17 cellular contexts compared by ENCODE assay signal in genomic region chr3:71328917-71329316, GRCh38.
DNase-seq lines count a peak whose midpoint lies in the region; ATAC-seq, FAIRE-seq and TF ChIP-seq lines count a peak whose summit lies in the region.
"Had no signal": no experiment of that assay in that cellular context is flagged by ENCODE, and none has a peak within 500 bp of the region (broad histone marks: within the 10 kb centered on the region; RNA-seq: fewer than 3 reads in every experiment).

No MANE protein-coding gene starts in this region.

- H3K4me1 Mint-ChIP-seq in WTC11, result no peaks in the 10 kb centered on the region
- H3K4me1 Mint-ChIP-seq in nephron progenitor cell, result peaks cover 11% of the 10 kb centered on the region
- peaks cover 27% of the 10 kb centered on the region for H3K4me1 Mint-ChIP-seq in activated T-cell treated with anti-CD3 and anti-CD28 coated beads, Interleukin-2, amount 50 U/mL, for 4 hours (ENCODE audit: low read depth)

- H3K36me3 ChIP-seq in HepG2 (replicated peaks in 1 of 2; ENCODE audit: control insufficient read depth in 1 of 2, insufficient read depth in 2 of 2, low read length in 2 of 2), result no peaks in the 10 kb centered on the region; a peak in 2 of 5 replicates

- intact Hi-C loops in HepG2 (cut with micrococcal nuclease; ENCODE audit: unreplicated experiment), result no loop called here

- no peak for FAIRE-seq in HepG2 (lab: Jason Lieb, UNC)
- FAIRE-seq: HTR-8/SVneo had no signal

- H2AFZ ChIP-seq in HepG2 (ENCODE audit: low read length), result no peak overlapping the region
- H2AFZ ChIP-seq: GM23248 had no signal

- H3K4me3 Mint-ChIP-seq in WTC11, result no peak overlapping the region
- H3K4me3 Mint-ChIP-seq in nephron progenitor cell, result no peak overlapping the region
- H3K4me3 Mint-ChIP-seq in activated T-cell treated with anti-CD3 and anti-CD28 coated beads, Interleukin-2, amount 50 U/mL, for 4 hours, result no peak overlapping the region
- H3K4me3 Mint-ChIP-seq: B cell; CD8-positive, alpha-beta T cell; HFFc6; IgD-negative memory B cell had no signal

- H3K27ac ChIP-seq in HepG2 (ENCODE audit: extremely low read length, insufficient read depth, low read length), result no peak overlapping the region
- H3K27ac ChIP-seq: BLaER1 treated with 17β-estradiol and CSF1 and Interleukin-3, amounts not matched to agents 10 nM and 100 nM; GM23248 had no signal

- CTCF ChIA-PET in WTC11 (lab: Charles Lee), result no interaction called here
- CTCF ChIA-PET in HepG2 (lab: Yijun Ruan, JAX; ENCODE audit: low intra/inter-chr PET ratio, low total read pairs), result no interaction called here

- no peak for TF ChIP-seq POLR2A in HepG2 (IDR thresholded peaks at IDR 0.05; ENCODE audit: insufficient read depth in 1 of 2, low read depth in 2 of 2, low read length in 2 of 2)

- H3K79me2 ChIP-seq in HepG2 (ENCODE audit: insufficient read depth, low read length), result peaks cover 2% of the 10 kb centered on the region

- DNase-seq in WTC11 (ENCODE audit: low spot score) (no peak), HepG2 (ENCODE audit: low spot score) (no peak), nephron progenitor cell (no peak), NCI-H146 treated with DMSO at 0.1 percent for 48 hours (lab: John Stamatoyannopoulos, UW; ENCODE audit: unreplicated experiment) (no peak)
- no peak for DNase-seq in activated T-cell treated with anti-CD3 and anti-CD28 coated beads, Interleukin-2, amount 50 U/mL, for 4 hours
- DNase-seq: Calu3; CD8-positive, alpha-beta T cell; DMS79 treated with DMSO at 0.1 percent for 48 hours; GF-D8; GM23248; HFFc6 had no signal

- TF ChIP-seq EP300 in HepG2 (IDR thresholded peaks at IDR 0.05; ENCODE audit: low read depth in 2 of 2, low read length in 2 of 2), result no peak
- TF ChIP-seq EP300 in HepG2 (CRISPR knock-in tag; IDR thresholded peaks at IDR 0.05; ENCODE audit: borderline replicate concordance), result no peak

- peaks cover 17% of the 10 kb centered on the region for H3K4me1 ChIP-seq in HepG2 (ENCODE audit: insufficient read depth, low read length)
- H3K4me1 ChIP-seq: BLaER1 treated with 17β-estradiol and CSF1 and Interleukin-3, amounts not matched to agents 10 nM and 100 nM had no signal

- TF ChIP-seq CTCF in WTC11 (IDR thresholded peaks at IDR 0.05), result no peak
- TF ChIP-seq CTCF in HepG2 (CRISPR knock-in tag; IDR thresholded peaks at IDR 0.05), result no peak
- TF ChIP-seq CTCF in nephron progenitor cell (IDR thresholded peaks at IDR 0.05), result no peak

- no peak overlapping the region for H3K4me3 ChIP-seq in HepG2 (replicated peaks in 1 of 3; ENCODE audit: insufficient read depth in 1 of 3, low read depth in 2 of 3, low read length in 3 of 3)
- H3K4me3 ChIP-seq: BLaER1 treated with 17β-estradiol and CSF1 and Interleukin-3, amounts not matched to agents 10 nM and 100 nM; GM23248 had no signal

- in situ Hi-C loops in HepG2 (cut with HindIII; ENCODE audit: extremely low pct_ligation_motif_present, low pct_unique_long_range_greater_than_20kb), result no loop called here

- H3K9me3 ChIP-seq in HepG2 (ENCODE audit: low read length), result no peaks in the 10 kb centered on the region

- H3K4me2 ChIP-seq in HepG2 (ENCODE audit: low read depth, low read length), result no peak overlapping the region
- H3K4me2 ChIP-seq: BLaER1 treated with 17β-estradiol and CSF1 and Interleukin-3, amounts not matched to agents 10 nM and 100 nM had no signal

- no TSS peak for BruUV-seq in HepG2 (replicated peaks; lab: Mats Ljungman, UMichigan)

- H3K9me3 Mint-ChIP-seq in WTC11 (peaks cover 21% of the 10 kb centered on the region), nephron progenitor cell (peaks cover 27% of the 10 kb centered on the region)
- H3K9me3 Mint-ChIP-seq in activated T-cell treated with anti-CD3 and anti-CD28 coated beads, Interleukin-2, amount 50 U/mL, for 4 hours, result peaks cover 5% of the 10 kb centered on the region
- H3K9me3 Mint-ChIP-seq: CD8-positive, alpha-beta T cell; IgD-negative memory B cell had no signal

- H4K20me1 ChIP-seq in HepG2 (ENCODE audit: insufficient read depth, low read length), result peaks cover 4% of the 10 kb centered on the region; the same call in 1 of the 2 replicates
- H4K20me1 ChIP-seq: BLaER1 treated with 17β-estradiol and CSF1 and Interleukin-3, amounts not matched to agents 10 nM and 100 nM had no signal

- WGBS in HepG2 (ENCODE audit: low lambda C conversion rate), result 95% methylated on average over 10 of the region's 10 CpGs

- ATAC-seq in WTC11 (no peak), HepG2 (peak; percentile 52), GM19455 (IDR thresholded peaks at IDR 0.05; ENCODE audit: unreplicated experiment) (no peak)
- ATAC-seq in activated T-cell treated with anti-CD3 and anti-CD28 coated beads, Interleukin-2, amount 50 U/mL, for 4 hours, result no peak
- ATAC-seq: CD8-positive, alpha-beta T cell; HCT116 had no signal

- POLR2A ChIA-PET in WTC11 (lab: Charles Lee), result no interaction called here
- POLR2A ChIA-PET in HepG2 (lab: Yijun Ruan, JAX), result no interaction called here

- H3K36me3 Mint-ChIP-seq in WTC11, result peaks cover 21% of the 10 kb centered on the region
- peaks cover 57% of the 10 kb centered on the region for H3K36me3 Mint-ChIP-seq in nephron progenitor cell (ENCODE audit: low read depth)
- peaks cover 44% of the 10 kb centered on the region for H3K36me3 Mint-ChIP-seq in activated T-cell treated with anti-CD3 and anti-CD28 coated beads, Interleukin-2, amount 50 U/mL, for 4 hours (ENCODE audit: insufficient read depth)

- TF ChIP-seq RAD21 in HepG2 (CRISPR knock-in tag; IDR thresholded peaks at IDR 0.05), result no peak

- H3K27ac Mint-ChIP-seq in WTC11, result peak overlapping the region; percentile 76; the same call in 1 of the 2 replicates
- H3K27ac Mint-ChIP-seq in nephron progenitor cell, result peak overlapping the region; percentile 15
- H3K27ac Mint-ChIP-seq: HFFc6 had no signal

- H3K9ac ChIP-seq in HepG2 (ENCODE audit: insufficient read depth, low read depth, low read length), result no peak overlapping the region
- H3K9ac ChIP-seq: BLaER1 treated with 17β-estradiol and CSF1 and Interleukin-3, amounts not matched to agents 10 nM and 100 nM; GM23248 had no signal

- H3K27me3 Mint-ChIP-seq in WTC11 (ENCODE audit: low read depth) (no peaks in the 10 kb centered on the region), nephron progenitor cell (ENCODE audit: low read depth, poor library complexity) (no peaks in the 10 kb centered on the region)
- no peaks in the 10 kb centered on the region for H3K27me3 Mint-ChIP-seq in activated T-cell treated with anti-CD3 and anti-CD28 coated beads, Interleukin-2, amount 50 U/mL, for 4 hours (ENCODE audit: low read depth)
- H3K27me3 Mint-ChIP-seq: B cell had no signal

- no peaks in the 10 kb centered on the region for H3K27me3 ChIP-seq in HepG2 (ENCODE audit: control insufficient read depth in 1 of 2, insufficient read depth in 2 of 2, low read length in 2 of 2)
- H3K27me3 ChIP-seq: BLaER1 treated with 17β-estradiol and CSF1 and Interleukin-3, amounts not matched to agents 10 nM and 100 nM had no signal

TF ChIP-seq in WTC11, 78 proteins besides CTCF, POLR2A, EP300 and RAD21 (continues in another document):
- TF ChIP-seq, protein P1, sequence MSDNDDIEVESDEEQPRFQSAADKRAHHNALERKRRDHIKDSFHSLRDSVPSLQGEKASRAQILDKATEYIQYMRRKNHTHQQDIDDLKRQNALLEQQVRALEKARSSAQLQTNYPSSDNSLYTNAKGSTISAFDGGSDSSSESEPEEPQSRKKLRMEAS (CRISPR knock-in tag; IDR thresholded peaks at IDR 0.05), result no peak
- TF ChIP-seq SMAD3 (CRISPR knock-in tag; IDR thresholded peaks at IDR 0.05; ENCODE audit: borderline replicate concordance) (no peak), CREB1 (CRISPR knock-in tag; IDR thresholded peaks at IDR 0.05) (no peak), KAT7 (CRISPR knock-in tag; IDR thresholded peaks at IDR 0.05; ENCODE audit: borderline replicate concordance) (no peak), PREB (CRISPR knock-in tag; IDR thresholded peaks at IDR 0.05; ENCODE audit: borderline replicate concordance) (no peak)

TF ChIP-seq in HepG2, 621 proteins besides CTCF, POLR2A, EP300 and RAD21:
- no peak for TF ChIP-seq ZNF782 (CRISPR knock-in tag; IDR thresholded peaks at IDR 0.05; ENCODE audit: borderline replicate concordance)
- TF ChIP-seq SRY (CRISPR knock-in tag; IDR thresholded peaks at IDR 0.05), result no peak
- TF ChIP-seq ERF (CRISPR knock-in tag; IDR thresholded peaks at IDR 0.05), result no peak
- TF ChIP-seq HNF4A (CRISPR knock-in tag; IDR thresholded peaks at IDR 0.05), result peak; percentile 32; the same call in 1 of the 2 replicates
